17 cellular contexts compared by ENCODE assay signal in the genomic region with DNA sequence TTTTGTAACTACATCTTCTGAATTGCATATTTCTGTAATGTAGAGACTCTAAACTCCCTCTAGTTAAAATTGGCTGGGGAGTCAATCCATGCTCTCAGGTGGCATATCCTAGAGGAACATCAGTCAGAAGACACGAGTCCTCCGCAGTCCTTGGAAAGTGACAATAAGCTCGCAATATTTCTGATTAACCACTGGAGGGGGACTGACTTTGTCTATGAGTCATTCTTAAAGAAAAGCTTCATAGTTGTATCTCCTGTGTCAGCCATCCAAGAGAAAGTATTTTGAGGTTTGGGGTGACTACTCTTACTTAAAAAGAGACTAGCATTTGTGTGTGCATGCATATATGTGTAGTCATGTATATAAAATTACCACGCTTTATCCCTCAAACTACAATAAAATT.
DNase-seq lines count a peak whose midpoint lies in the region; ATAC-seq, FAIRE-seq and TF ChIP-seq lines count a peak whose summit lies in the region.
"Had no signal": no experiment of that assay in that cellular context is flagged by ENCODE, and none has a peak within 500 bp of the region (broad histone marks: within the 10 kb centered on the region; RNA-seq: fewer than 3 reads in every experiment).

No MANE protein-coding gene starts in this region.

- ATAC-seq in upper lobe of right lung = no peak
- ATAC-seq: right cardiac atrium had no signal

- DNase-seq in NCI-H446 (lab: John Stamatoyannopoulos, UW) (peak; percentile 5 to 13), NCI-H446 treated with DMSO at 0.1 percent for 48 hours (lab: John Stamatoyannopoulos, UW) (no peak), OCI-LY7 (ENCODE audit: low spot score) (no peak), endothelial cell of umbilical vein (ENCODE audit: low read depth, low spot score) (no peak), renal cortical epithelial cell (ENCODE audit: low read depth) (peak; percentile 15), KBM-7 (no peak), upper lobe of right lung (no peak)
- DNase-seq in activated T-cell treated with anti-CD3 and anti-CD28 coated beads, Interleukin-2, amount 50 U/mL, for 48 hours = no peak
- DNase-seq: DMS153; effector CD8-positive, alpha-beta T cell; NCI-H2029 treated with DMSO at 0.1 percent for 48 hours; NCI-H526 treated with DMSO at 0.1 percent for 48 hours; PC-9; right cardiac atrium; stomach; uterus had no signal

- dilution Hi-C loops in endothelial cell of umbilical vein (cut with MboI; ENCODE audit: extremely low pct_ligation_motif_present, low sequenced_read_pairs) = no loop called here

- H3K9me3 ChIP-seq in OCI-LY7 (ENCODE audit: low read length) (no peaks in the 10 kb centered on the region), endothelial cell of umbilical vein (replicated peaks; ENCODE audit: control insufficient read depth, insufficient read depth, low read length) (no peaks in the 10 kb centered on the region), upper lobe of right lung (no peaks in the 10 kb centered on the region)
- H3K9me3 ChIP-seq: stomach, uterus had no signal

- FAIRE-seq in endothelial cell of umbilical vein (lab: Jason Lieb, UNC) = peak; percentile 52
- FAIRE-seq: A204.1 had no signal

- in situ Hi-C loops in KBM-7 (cut with MboI; ENCODE audit: low pct_unique_long_range_greater_than_20kb, low sequenced_read_pairs) = no loop called here

- H3K4me2 ChIP-seq in OCI-LY7 (ENCODE audit: low read length) = no peak overlapping the region
- H3K4me2 ChIP-seq in endothelial cell of umbilical vein (ENCODE audit: insufficient read depth, low read length) = no peak overlapping the region
- H3K4me2 ChIP-seq: PC-9 had no signal

- no peaks in the 10 kb centered on the region for H3K9me1 ChIP-seq in endothelial cell of umbilical vein (replicated peaks; ENCODE audit: control insufficient read depth, extremely low read depth, insufficient read depth, low read length)

- TF ChIP-seq CTCF in OCI-LY7 (conservative IDR thresholded peaks at IDR 0.05; ENCODE audit: low read length) = 0 out of 2 replicates have a peak, but pooled peaks have one; percentile 10
- no peak for TF ChIP-seq CTCF in endothelial cell of umbilical vein (IDR thresholded peaks at IDR 0.05; ENCODE audit: extremely low read depth in 1 of 2, insufficient read depth in 1 of 2, low read depth in 1 of 2, low read length in 2 of 2)
- no peak for TF ChIP-seq CTCF in upper lobe of right lung (IDR thresholded peaks at IDR 0.05)

- intact Hi-C loops in OCI-LY7 (cut with micrococcal nuclease; ENCODE audit: unreplicated experiment) (no loop called here), endothelial cell of umbilical vein (cut with micrococcal nuclease) (no loop called here), upper lobe of right lung (cut with DNase I) (no loop called here)

- H2AFZ ChIP-seq in OCI-LY7 (ENCODE audit: low read length) (no peak overlapping the region), endothelial cell of umbilical vein (ENCODE audit: low read depth, low read length) (no peak overlapping the region)
- H2AFZ ChIP-seq: PC-9 had no signal

- H3K4me3 ChIP-seq in OCI-LY7 (ENCODE audit: low read depth, low read length, poor library complexity, severe bottlenecking) (no peak overlapping the region), endothelial cell of umbilical vein (replicated peaks in 1 of 3; ENCODE audit: insufficient read depth in 1 of 3, low read depth in 1 of 3, low read length in 3 of 3) (no peak overlapping the region), upper lobe of right lung (no peak overlapping the region)
- H3K4me3 ChIP-seq: PC-9, stomach, uterus had no signal

- no peak overlapping the region for H3K27ac ChIP-seq in OCI-LY7 (ENCODE audit: low read depth, low read length, poor library complexity, severe bottlenecking)
- H3K27ac ChIP-seq in endothelial cell of umbilical vein (ENCODE audit: insufficient read depth, low read depth, low read length) = no peak overlapping the region
- H3K27ac ChIP-seq in upper lobe of right lung = no peak overlapping the region
- H3K27ac ChIP-seq: PC-9, stomach, uterus had no signal

- H3K4me1 ChIP-seq in OCI-LY7 (ENCODE audit: insufficient read depth, low read length, poor library complexity, severe bottlenecking) (no peaks in the 10 kb centered on the region), endothelial cell of umbilical vein (ENCODE audit: control insufficient read depth, extremely low read depth, insufficient read depth, low read length) (peaks cover 6% of the 10 kb centered on the region), upper lobe of right lung (no peaks in the 10 kb centered on the region)
- H3K4me1 ChIP-seq: stomach, uterus had no signal

- H3K27me3 ChIP-seq in endothelial cell of umbilical vein (ENCODE audit: control insufficient read depth in 2 of 2, insufficient read depth in 2 of 2, low read length in 2 of 2) (no peaks in the 10 kb centered on the region), upper lobe of right lung (no peaks in the 10 kb centered on the region)

- H3K79me2 ChIP-seq in OCI-LY7 (ENCODE audit: insufficient read depth, low read depth, low read length) = no peaks in the 10 kb centered on the region
- H3K79me2 ChIP-seq in endothelial cell of umbilical vein (ENCODE audit: control insufficient read depth, insufficient read depth, low read length) = no peaks in the 10 kb centered on the region

- no TSS peak for BruUV-seq in OCI-LY7 (replicated peaks; lab: Mats Ljungman, UMichigan)
- no TSS peak for BruUV-seq in endothelial cell of umbilical vein (replicated peaks; lab: Mats Ljungman, UMichigan)

- POLR2A ChIA-PET in OCI-LY7 (lab: Charles Lee) = interaction anchor here (0.9 to 1.1 kb wide), 3 partner anchors 8 to 22 kb away, joined by 3 to 7 read pairs (median 3); no protein-coding TSS in a partner anchor
- POLR2A ChIA-PET in endothelial cell of umbilical vein (lab: Charles Lee) = no interaction called here

- H3K36me3 ChIP-seq in OCI-LY7 (ENCODE audit: insufficient read depth, low read length) (no peaks in the 10 kb centered on the region), endothelial cell of umbilical vein (ENCODE audit: control insufficient read depth in 2 of 2, extremely low read depth in 1 of 2, insufficient read depth in 2 of 2, low read length in 2 of 2) (no peaks in the 10 kb centered on the region), upper lobe of right lung (no peaks in the 10 kb centered on the region)
- H3K36me3 ChIP-seq: stomach, uterus had no signal

- no peak overlapping the region for H3K9ac ChIP-seq in endothelial cell of umbilical vein (replicated peaks; ENCODE audit: extremely low read depth, insufficient read depth, low read length)

- TF ChIP-seq POLR2A in endothelial cell of umbilical vein (IDR thresholded peaks at IDR 0.05; ENCODE audit: low read depth, low read length) = no peak

- H3K9me2 ChIP-seq in OCI-LY7 (ENCODE audit: insufficient read depth, low read length) = no peaks in the 10 kb centered on the region

- CTCF ChIA-PET in OCI-LY7 (lab: Charles Lee; ENCODE audit: unreplicated experiment) = no interaction called here
- CTCF ChIA-PET in endothelial cell of umbilical vein (lab: Charles Lee) = interaction anchor here (0.6 to 2.1 kb wide), 16 partner anchors 8 to 89 kb away, joined by 3 to 11 read pairs (median 3); no protein-coding TSS in a partner anchor

- H4K20me1 ChIP-seq in OCI-LY7 (ENCODE audit: insufficient read depth, low read length) = no peaks in the 10 kb centered on the region
- H4K20me1 ChIP-seq in endothelial cell of umbilical vein (replicated peaks; ENCODE audit: control insufficient read depth, extremely low read depth, insufficient read depth, low read length) = no peaks in the 10 kb centered on the region

TF ChIP-seq in endothelial cell of umbilical vein, 7 proteins besides CTCF, POLR2A, EP300 and RAD21:
- TF ChIP-seq MYC (IDR thresholded peaks at IDR 0.05; ENCODE audit: low read depth, low read length) (no peak), JUN (IDR thresholded peaks at IDR 0.05; ENCODE audit: borderline replicate concordance, insufficient read depth, insufficient read length, low read depth) (no peak), FOS (IDR thresholded peaks at IDR 0.05; ENCODE audit: borderline replicate concordance, insufficient read depth, low read length) (peak; percentile 23), EZH2 (IDR thresholded peaks at IDR 0.05; ENCODE audit: borderline replicate concordance, low read depth, low read length, severe bottlenecking) (no peak)
TF ChIP-seq in endothelial cell of umbilical vein: peak in this region for 1.

Comparison
In these comparisons a context has a peak if more than half of its experiments do, and no peak if none do; other contexts are left out.
1. DNase-seq: peak in NCI-H446 (2 of 2) and renal cortical epithelial cell (single experiment); none in NCI-H446 treated with DMSO at 0.1 percent for 48 hours (single experiment), OCI-LY7 (single experiment), endothelial cell of umbilical vein (single experiment), KBM-7 (single experiment), upper lobe of right lung (single experiment) and activated T-cell treated with anti-CD3 and anti-CD28 coated beads, Interleukin-2, amount 50 U/mL, for 48 hours (0 of 2).